20 cellular contexts compared by ENCODE assay signal in the genomic region with DNA sequence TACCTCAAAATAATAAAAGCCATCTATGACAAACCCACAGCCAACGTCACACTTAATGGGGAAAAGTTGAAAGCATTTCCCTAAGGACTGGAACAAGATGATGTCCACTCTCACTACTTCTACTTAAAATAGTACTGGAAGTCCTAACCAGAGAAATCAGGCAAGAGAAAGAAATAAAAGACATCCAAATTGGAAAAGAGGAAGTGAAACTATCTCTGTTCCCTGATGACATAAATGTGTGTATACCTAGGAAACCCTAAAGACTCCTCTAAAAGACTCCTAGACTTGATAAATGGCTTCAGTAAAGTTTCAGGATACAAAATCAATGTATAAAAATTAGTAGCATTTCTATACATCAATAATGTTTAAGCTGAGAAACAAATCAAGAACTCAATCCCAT.
"Had no signal": no experiment of that assay in that cellular context is flagged by ENCODE, and none has a peak within 500 bp of the region (broad histone marks: within the 10 kb centered on the region; RNA-seq: fewer than 3 reads in every experiment).

No MANE protein-coding gene starts in this region.

- DNase-seq: activated CD4-positive, alpha-beta T cell treated with anti-CD3 and anti-CD28 coated beads for 36 hours; activated CD4-positive, alpha-beta T cell treated with anti-CD3 and anti-CD28 coated beads, Interleukin-2, amount 50 U/mL, for 1 hour; activated gamma-delta T cell; activated naive CD4-positive, alpha-beta T cell treated with anti-CD3 and anti-CD28 coated beads, Interleukin-2, amount 10 ng/mL, durations not matched to agents 7 days and 5 days; activated naive CD8-positive, alpha-beta T cell treated with anti-CD3 and anti-CD28 coated beads for 36 hours; activated T-cell treated with anti-CD3 and anti-CD28 coated beads for 4 hours; activated T-cell treated with anti-CD3 and anti-CD28 coated beads, Interleukin-2, amount 50 U/mL, for 48 hours; brain microvascular endothelial cell; MM.1S; NCI-H1417; NCI-H1930; NCI-H2171 treated with DMSO at 0.1 percent for 48 hours; NCI-H226; NCI-H526 treated with DMSO at 0.1 percent for 48 hours; SIG-M5; T-helper 1 cell; WERI-Rb-1 had no signal

- H3K4me2 ChIP-seq: KMS-11 had no signal

- H3K4me3 ChIP-seq: cardiac muscle cell had no signal

- H3K27me3 ChIP-seq: brain microvascular endothelial cell, cardiac muscle cell had no signal

- ATAC-seq: activated CD4-positive, alpha-beta T cell treated with anti-CD3 and anti-CD28 coated beads for 36 hours; activated T-helper 17 cell treated with anti-CD3 and anti-CD28 coated beads, Interleukin-2, amount 50 U/mL, for 72 hours had no signal

- H3K36me3 ChIP-seq: brain microvascular endothelial cell, cardiac muscle cell, WERI-Rb-1 had no signal

- H3K9ac ChIP-seq: KMS-11 had no signal

- H3K27ac ChIP-seq: brain microvascular endothelial cell, cardiac muscle cell, KMS-11, WERI-Rb-1 had no signal
